ENCODE assay signal across 26 cellular contexts in genomic region chr2:222196159-222196558, GRCh38.
"Had no signal": no experiment of that assay in that cellular context is flagged by ENCODE, and none has a peak within 500 bp of the region (broad histone marks: within the 10 kb centered on the region; RNA-seq: fewer than 3 reads in every experiment).

No MANE protein-coding gene starts in this region.

- H3K4me2 ChIP-seq: KMS-11 had no signal

- H3K9me3 ChIP-seq: breast epithelium, Peyer's patch, SJSA1 had no signal

- H3K4me1 ChIP-seq: breast epithelium, Peyer's patch, SJSA1 had no signal

- H3K27me3 ChIP-seq: breast epithelium, Peyer's patch had no signal

- DNase-seq: activated B cell treated with CpG ODN at 0.5 μM for 24 hours; activated CD4-positive, alpha-beta T cell treated with anti-CD3 and anti-CD28 coated beads for 1 hour; activated CD4-positive, alpha-beta T cell treated with anti-CD3 and anti-CD28 coated beads, Interleukin-2, amount 10 ng/mL, durations not matched to agents 24 days and 14 days; activated CD4-positive, alpha-beta T cell treated with anti-CD3 and anti-CD28 coated beads, Interleukin-2, amount 50 U/mL, for 48 hours; activated CD8-positive, alpha-beta memory T cell treated with anti-CD3 and anti-CD28 coated beads for 24 hours; activated gamma-delta T cell; activated naive CD4-positive, alpha-beta T cell treated with anti-CD3 and anti-CD28 coated beads for 36 hours; activated T-cell treated with anti-CD3 and anti-CD28 coated beads, Interleukin-2, amount 50 U/mL, for 4 hours; amygdala; central memory CD4-positive, alpha-beta T cell; MM.1S; NCI-H1105; NCI-H1436 treated with DMSO at 0.1 percent for 48 hours; NCI-H187; NCI-H2081; NCI-H2171; NCI-H2227 treated with DMSO at 0.1 percent for 48 hours; NCI-H510A treated with DMSO at 0.1 percent for 48 hours; NCI-H69; Peyer's patch; SHP77 had no signal

- H3K36me3 ChIP-seq: breast epithelium, Peyer's patch, SJSA1 had no signal

- H3K4me1 Mint-ChIP-seq: activated B cell treated with CpG ODN at 0.5 μM for 24 hours; activated CD4-positive, alpha-beta T cell treated with anti-CD3 and anti-CD28 coated beads, Interleukin-2, amount 10 ng/mL, durations not matched to agents 24 days and 14 days had no signal

- H3K27ac ChIP-seq: breast epithelium, KMS-11, Peyer's patch, SJSA1 had no signal

- H3K36me3 Mint-ChIP-seq: activated naive CD8-positive, alpha-beta T cell had no signal

- H3K4me3 Mint-ChIP-seq: activated B cell treated with CpG ODN at 0.5 μM for 24 hours; activated CD4-positive, alpha-beta T cell treated with anti-CD3 and anti-CD28 coated beads, Interleukin-2, amount 10 ng/mL, durations not matched to agents 24 days and 14 days; activated naive CD4-positive, alpha-beta T cell treated with anti-CD3 and anti-CD28 coated beads for 36 hours; activated naive CD8-positive, alpha-beta T cell; activated T-cell treated with anti-CD3 and anti-CD28 coated beads, Interleukin-2, amount 50 U/mL, for 4 hours; T-helper 1 cell treated with Interleukin-12 subunit alpha and Interleukin-12 subunit beta and Interleukin-4 antibody, amounts not matched to agents 30 μg/mL and 1 μg/mL, for 36 hours had no signal

- ATAC-seq: activated T-cell treated with anti-CD3 and anti-CD28 coated beads, Interleukin-2, amount 50 U/mL, for 4 hours had no signal

- H3K27ac Mint-ChIP-seq: activated B cell treated with CpG ODN at 0.5 μM for 24 hours; activated CD4-positive, alpha-beta T cell treated with anti-CD3 and anti-CD28 coated beads, Interleukin-2, amount 10 ng/mL, durations not matched to agents 24 days and 14 days; activated naive CD4-positive, alpha-beta T cell treated with anti-CD3 and anti-CD28 coated beads for 36 hours; activated naive CD8-positive, alpha-beta T cell; T-helper 1 cell treated with Interleukin-12 subunit alpha and Interleukin-12 subunit beta and Interleukin-4 antibody, amounts not matched to agents 30 μg/mL and 1 μg/mL, for 36 hours had no signal

- H3K4me3 ChIP-seq: breast epithelium, Peyer's patch, SJSA1 had no signal

- H3K9me3 Mint-ChIP-seq: activated B cell treated with CpG ODN at 0.5 μM for 24 hours; activated CD4-positive, alpha-beta T cell treated with anti-CD3 and anti-CD28 coated beads, Interleukin-2, amount 10 ng/mL, durations not matched to agents 24 days and 14 days; activated naive CD4-positive, alpha-beta T cell treated with anti-CD3 and anti-CD28 coated beads for 36 hours; activated T-cell treated with anti-CD3 and anti-CD28 coated beads, Interleukin-2, amount 50 U/mL, for 4 hours; T-helper 1 cell treated with Interleukin-12 subunit alpha and Interleukin-12 subunit beta and Interleukin-4 antibody, amounts not matched to agents 30 μg/mL and 1 μg/mL, for 36 hours had no signal

- H3K9ac ChIP-seq: KMS-11 had no signal

- H3K27me3 Mint-ChIP-seq: activated CD4-positive, alpha-beta T cell treated with anti-CD3 and anti-CD28 coated beads, Interleukin-2, amount 10 ng/mL, durations not matched to agents 24 days and 14 days had no signal
